ENCODE assay signal across 36 cellular contexts in genomic region chrX:111829345-111829744, GRCh38. TPM values are rescaled to one million over a fixed set of nuclear protein-coding genes. Genes with fewer than 3 reads are reported as not detected.
A peak's percentile ranks its signal among the peaks of the same experiment; 100 is the strongest.
DNase-seq lines count a peak whose midpoint lies in the region; ATAC-seq, FAIRE-seq and TF ChIP-seq lines count a peak whose summit lies in the region.
"Had no signal": no experiment of that assay in that cellular context is flagged by ENCODE, and none has a peak within 500 bp of the region (broad histone marks: within the 10 kb centered on the region; RNA-seq: fewer than 3 reads in every experiment).

No MANE protein-coding gene starts in this region.

- H3K36me3 ChIP-seq in HEK293 (ENCODE audit: control insufficient read depth in 2 of 2, insufficient read depth in 1 of 2, low read length in 2 of 2): no peaks in the 10 kb centered on the region
- H3K36me3 ChIP-seq in astrocyte (ENCODE audit: insufficient read depth, low read length): no peaks in the 10 kb centered on the region
- H3K36me3 ChIP-seq: BE2C; BLaER1; BLaER1 treated with 17β-estradiol and CSF1 and Interleukin-3, amounts not matched to agents 10 nM and 100 nM had no signal

- H3K9ac ChIP-seq in astrocyte (ENCODE audit: low read length): no peak overlapping the region
- H3K9ac ChIP-seq: BLaER1; BLaER1 treated with 17β-estradiol and CSF1 and Interleukin-3, amounts not matched to agents 10 nM and 100 nM had no signal

- H3K4me3 Mint-ChIP-seq in astrocyte (ENCODE audit: unreplicated experiment): no peak overlapping the region
- H3K4me3 Mint-ChIP-seq in activated T-cell treated with anti-CD3 and anti-CD28 coated beads, Interleukin-2, amount 50 U/mL, for 4 hours: no peak overlapping the region
- H3K4me3 Mint-ChIP-seq: B cell; CD14-positive monocyte; CD4-positive, alpha-beta memory T cell; CD4-positive, alpha-beta T cell; CD4-positive, CD25-positive, alpha-beta regulatory T cell; CD8-positive, alpha-beta memory T cell; CD8-positive, alpha-beta T cell had no signal

- H2AFZ ChIP-seq in astrocyte (ENCODE audit: low read depth, low read length): no peak overlapping the region

- no peaks in the 10 kb centered on the region for H4K20me1 ChIP-seq in astrocyte (ENCODE audit: insufficient read depth, low read length)
- H4K20me1 ChIP-seq: BLaER1; BLaER1 treated with 17β-estradiol and CSF1 and Interleukin-3, amounts not matched to agents 10 nM and 100 nM had no signal

- TF ChIP-seq CTCF in HEK293 (tag by site-specific recombination; IDR thresholded peaks at IDR 0.05) (no peak), astrocyte (IDR thresholded peaks at IDR 0.05; ENCODE audit: insufficient read depth, low read depth, low read length) (no peak)

- H3K9me3 Mint-ChIP-seq in astrocyte (ENCODE audit: unreplicated experiment): no peaks in the 10 kb centered on the region
- no peaks in the 10 kb centered on the region for H3K9me3 Mint-ChIP-seq in activated T-cell treated with anti-CD3 and anti-CD28 coated beads, Interleukin-2, amount 50 U/mL, for 4 hours
- H3K9me3 Mint-ChIP-seq: CD4-positive, alpha-beta T cell; CD8-positive, alpha-beta memory T cell; CD8-positive, alpha-beta T cell had no signal

- no peak overlapping the region for H3K4me3 ChIP-seq in HEK293 (ENCODE audit: low read depth, low read length)
- H3K4me3 ChIP-seq in astrocyte (ENCODE audit: insufficient read depth, low read depth, low read length): no peak overlapping the region
- H3K4me3 ChIP-seq: A549; BLaER1; BLaER1 treated with 17β-estradiol and CSF1 and Interleukin-3, amounts not matched to agents 10 nM and 100 nM had no signal

- H3K27ac Mint-ChIP-seq in astrocyte (ENCODE audit: unreplicated experiment): no peak overlapping the region
- H3K27ac Mint-ChIP-seq: B cell; CD14-positive monocyte; CD4-positive, alpha-beta memory T cell; CD4-positive, alpha-beta T cell; CD4-positive, CD25-positive, alpha-beta regulatory T cell; CD8-positive, alpha-beta memory T cell; CD8-positive, alpha-beta T cell had no signal

- H3K27ac ChIP-seq in HEK293 (ENCODE audit: extremely low read depth, low read depth, low read length) (no peak overlapping the region), astrocyte (ENCODE audit: low read depth, low read length) (no peak overlapping the region)
- H3K27ac ChIP-seq: 22Rv1; A549; BLaER1; BLaER1 treated with 17β-estradiol and CSF1 and Interleukin-3, amounts not matched to agents 10 nM and 100 nM; C4-2B had no signal

- POLR2A ChIA-PET in HEK293 (lab: Yijun Ruan, JAX): no interaction called here

- H3K4me1 ChIP-seq in HEK293 (ENCODE audit: control insufficient read depth, insufficient read depth, low read length) (no peaks in the 10 kb centered on the region), astrocyte (ENCODE audit: insufficient read depth, low read length) (no peaks in the 10 kb centered on the region)
- H3K4me1 ChIP-seq: A549; BE2C; BLaER1; BLaER1 treated with 17β-estradiol and CSF1 and Interleukin-3, amounts not matched to agents 10 nM and 100 nM; Caco-2 had no signal

- CTCF ChIA-PET in HEK293 (lab: Yijun Ruan, JAX): no interaction called here

- H3K4me1 Mint-ChIP-seq in astrocyte (ENCODE audit: low read depth, unreplicated experiment): no peaks in the 10 kb centered on the region
- H3K4me1 Mint-ChIP-seq in activated T-cell treated with anti-CD3 and anti-CD28 coated beads, Interleukin-2, amount 50 U/mL, for 4 hours (ENCODE audit: low read depth): no peaks in the 10 kb centered on the region
- H3K4me1 Mint-ChIP-seq: B cell; CD14-positive monocyte; CD4-positive, alpha-beta memory T cell; CD4-positive, CD25-positive, alpha-beta regulatory T cell; CD8-positive, alpha-beta memory T cell had no signal

- no peaks in the 10 kb centered on the region for H3K27me3 ChIP-seq in astrocyte (ENCODE audit: insufficient read depth, low read length)
- H3K27me3 ChIP-seq: BE2C had no signal

- H3K79me2 ChIP-seq in astrocyte (ENCODE audit: insufficient read depth, low read length): no peaks in the 10 kb centered on the region

- peak; percentile 54 for FAIRE-seq in astrocyte (lab: Jason Lieb, UNC)
- FAIRE-seq: A204.1, A549, D721Med had no signal

- no peak overlapping the region for H3K4me2 ChIP-seq in astrocyte (ENCODE audit: low read length)
- H3K4me2 ChIP-seq: A549; BLaER1; BLaER1 treated with 17β-estradiol and CSF1 and Interleukin-3, amounts not matched to agents 10 nM and 100 nM had no signal

- ATAC-seq in HG03342 (IDR thresholded peaks at IDR 0.05; ENCODE audit: unreplicated experiment): no peak
- ATAC-seq in activated T-cell treated with anti-CD3 and anti-CD28 coated beads, Interleukin-2, amount 50 U/mL, for 4 hours: no peak
- ATAC-seq: A549; CD8-positive, alpha-beta T cell had no signal

- no peaks in the 10 kb centered on the region for H3K27me3 Mint-ChIP-seq in astrocyte (ENCODE audit: low read depth, unreplicated experiment)
- H3K27me3 Mint-ChIP-seq in activated T-cell treated with anti-CD3 and anti-CD28 coated beads, Interleukin-2, amount 50 U/mL, for 4 hours (ENCODE audit: low read depth): no peaks in the 10 kb centered on the region
- H3K27me3 Mint-ChIP-seq: B cell; CD4-positive, alpha-beta memory T cell; CD4-positive, alpha-beta T cell; CD4-positive, CD25-positive, alpha-beta regulatory T cell had no signal

- H3K36me3 Mint-ChIP-seq in astrocyte (ENCODE audit: low read depth, unreplicated experiment): no peaks in the 10 kb centered on the region
- H3K36me3 Mint-ChIP-seq in activated T-cell treated with anti-CD3 and anti-CD28 coated beads, Interleukin-2, amount 50 U/mL, for 4 hours (ENCODE audit: insufficient read depth): no peaks in the 10 kb centered on the region
- H3K36me3 Mint-ChIP-seq: CD14-positive monocyte; CD4-positive, CD25-positive, alpha-beta regulatory T cell; CD8-positive, alpha-beta memory T cell; CD8-positive, alpha-beta T cell had no signal

- DNase-seq in astrocyte (ENCODE audit: low read depth): no peak
- DNase-seq in activated T-cell treated with anti-CD3 and anti-CD28 coated beads, Interleukin-2, amount 50 U/mL, for 4 hours: no peak
- DNase-seq: 8988T; ACHN; AML-193; BE2C; C1 segment of cervical spinal cord; Caco-2; Calu3; CD4-positive, alpha-beta memory T cell; CD4-positive, alpha-beta T cell; CD4-positive, CD25-positive, alpha-beta regulatory T cell; CD8-positive, alpha-beta memory T cell; CD8-positive, alpha-beta T cell; COR-L47; DMS 273 treated with DMSO at 0.1 percent for 48 hours; DMS153; DMS53; DMS79; DMS79 treated with DMSO at 0.1 percent for 48 hours; DND-41; EL had no signal

- H3K9me3 ChIP-seq in HEK293 (ENCODE audit: control insufficient read depth, insufficient read depth, low read depth, low read length) (no peaks in the 10 kb centered on the region), astrocyte (ENCODE audit: insufficient read depth, low read depth, low read length) (no peaks in the 10 kb centered on the region)
- H3K9me3 ChIP-seq: A549, BE2C, Caco-2 had no signal

TF ChIP-seq in HEK293, 187 proteins besides CTCF, POLR2A, EP300 and RAD21:
- TF ChIP-seq TRIM28 (IDR thresholded peaks at IDR 0.05; ENCODE audit: borderline replicate concordance, low read length) (peak; percentile 31; the same call in 1 of the 2 replicates), ZNF350 (tag by site-specific recombination; IDR thresholded peaks at IDR 0.05) (no peak), ZNF585B (tag by site-specific recombination; IDR thresholded peaks at IDR 0.05) (peak; percentile 93)

RNA-seq across cellular contexts. Expression of gene TRPC5OS, which starts 46.6 kb away (rescaled TPM):
- total RNA-seq in astrocyte: not detected in 2 replicates
- not detected for total RNA-seq in activated T-cell treated with anti-CD3 and anti-CD28 coated beads, Interleukin-2, amount 50 U/mL, for 4 hours
- total RNA-seq: A172; A673; B cell; Caco-2; Calu3; CD4-positive, alpha-beta memory T cell; CD4-positive, alpha-beta T cell; CD4-positive, CD25-positive, alpha-beta regulatory T cell; CD8-positive, alpha-beta memory T cell; CD8-positive, alpha-beta T cell; Daoy had no signal
